8 cellular contexts compared by ENCODE assay signal in genomic region chr4:83599183-83599582, GRCh38.
DNase-seq lines count a peak whose midpoint lies in the region; ATAC-seq and TF ChIP-seq lines count a peak whose summit lies in the region.

No MANE protein-coding gene starts in this region.

- H3K9me3 Mint-ChIP-seq in CD4-positive, alpha-beta T cell = no peaks in the 10 kb centered on the region

- CTCF ChIA-PET in CD4-positive, alpha-beta T cell (lab: Charles Lee) = no interaction called here

- no peak for DNase-seq in CD4-positive, alpha-beta T cell
- DNase-seq in Kasumi-1 (lab: John Stamatoyannopoulos, UW) (peak; percentile 7 to 28), choroid plexus epithelial cell (ENCODE audit: low read depth) (peak; percentile 73), cortex of kidney (lab: John Stamatoyannopoulos, UW) (no peak), NCI-H1930 (lab: John Stamatoyannopoulos, UW) (no peak), T-helper 9 cell (no peak), DMS79 (lab: John Stamatoyannopoulos, UW) (no peak)

- no peak overlapping the region for H3K27ac ChIP-seq in CD4-positive, alpha-beta T cell (ENCODE audit: low read depth, low read length)

- H3K27ac Mint-ChIP-seq in CD4-positive, alpha-beta T cell = no peak overlapping the region

- no peak for TF ChIP-seq CTCF in CD4-positive, alpha-beta T cell (IDR thresholded peaks at IDR 0.05)
- TF ChIP-seq CTCF in choroid plexus epithelial cell (conservative IDR thresholded peaks at IDR 0.05; ENCODE audit: low read depth, low read length) = no peak

- ATAC-seq in CD4-positive, alpha-beta T cell (ENCODE audit: poor library complexity) = peak; percentile 43
- peak; percentile 93 for ATAC-seq in GM21390 (IDR thresholded peaks at IDR 0.05; ENCODE audit: unreplicated experiment)

- no peaks in the 10 kb centered on the region for H3K4me1 Mint-ChIP-seq in CD4-positive, alpha-beta T cell (ENCODE audit: low read depth)

- peaks cover 4% of the 10 kb centered on the region for H3K36me3 Mint-ChIP-seq in CD4-positive, alpha-beta T cell (ENCODE audit: low read depth)

- POLR2A ChIA-PET in CD4-positive, alpha-beta T cell (lab: Charles Lee) = no interaction called here

- intact Hi-C loops in CD4-positive, alpha-beta T cell (cut with DNase I, micrococcal nuclease) = no loop called here

- no peaks in the 10 kb centered on the region for H3K27me3 ChIP-seq in CD4-positive, alpha-beta T cell (ENCODE audit: control insufficient read depth, insufficient read depth, low read length)

- no peaks in the 10 kb centered on the region for H3K27me3 Mint-ChIP-seq in CD4-positive, alpha-beta T cell

- no peaks in the 10 kb centered on the region for H3K9me3 ChIP-seq in CD4-positive, alpha-beta T cell (ENCODE audit: control insufficient read depth, low read length)

- no peak overlapping the region for H3K4me3 Mint-ChIP-seq in CD4-positive, alpha-beta T cell

- H3K4me3 ChIP-seq in choroid plexus epithelial cell (ENCODE audit: low read depth, low read length) = no peak overlapping the region

Comparison
In these comparisons a context has a peak if more than half of its experiments do, and no peak if none do; other contexts are left out.
1. DNase-seq: peak in Kasumi-1 (2 of 2) and choroid plexus epithelial cell (single experiment); none in CD4-positive, alpha-beta T cell (0 of 10), cortex of kidney (single experiment), NCI-H1930 (0 of 2), T-helper 9 cell (single experiment) and DMS79 (single experiment).